In genomic region chrX:38275615-38276014, GRCh38 we compare ENCODE assay signal across 10 cellular contexts. TPM values are rescaled to one million over a fixed set of nuclear protein-coding genes. Genes with fewer than 3 reads are reported as not detected.
DNase-seq lines count a peak whose midpoint lies in the region; ATAC-seq, FAIRE-seq and TF ChIP-seq lines count a peak whose summit lies in the region.
"Had no signal": no experiment of that assay in that cellular context is flagged by ENCODE, and none has a peak within 500 bp of the region (broad histone marks: within the 10 kb centered on the region; RNA-seq: fewer than 3 reads in every experiment).

No MANE protein-coding gene starts in this region.

- POLR2A ChIA-PET in WTC11 (lab: Charles Lee), result no interaction called here

- H3K27me3 Mint-ChIP-seq in activated T-cell treated with anti-CD3 and anti-CD28 coated beads, Interleukin-2, amount 50 U/mL, for 72 hours (ENCODE audit: low read depth), result no peaks in the 10 kb centered on the region
- peaks cover 10% of the 10 kb centered on the region for H3K27me3 Mint-ChIP-seq in WTC11 (ENCODE audit: low read depth)

- no peak for DNase-seq in activated T-cell treated with anti-CD3 and anti-CD28 coated beads, Interleukin-2, amount 50 U/mL, for 72 hours
- DNase-seq in activated T-cell treated with anti-CD3 and anti-CD28 coated beads, Interleukin-2, amount 50 U/mL, for 48 hours, result no peak
- DNase-seq in NCI-H460 (ENCODE audit: extremely low read depth, low read depth), result peak; percentile 92
- DNase-seq in epithelial cell of proximal tubule (ENCODE audit: low read depth), result peak; percentile 57
- DNase-seq in urothelium cell line (ENCODE audit: low spot score), result peak; percentile 16
- no peak for DNase-seq in WTC11 (ENCODE audit: low spot score)
- no peak for DNase-seq in OCI-M2 (lab: John Stamatoyannopoulos, UW; ENCODE audit: unreplicated experiment)
- DNase-seq: central memory CD4-positive, alpha-beta T cell; NCI-H1048 had no signal

- no peak overlapping the region for H3K4me3 ChIP-seq in epithelial cell of proximal tubule (ENCODE audit: low read depth, low read length)

- CTCF ChIA-PET in WTC11 (lab: Charles Lee), result no interaction called here

- peak overlapping the region; percentile 41 for H3K27ac Mint-ChIP-seq in activated T-cell treated with anti-CD3 and anti-CD28 coated beads, Interleukin-2, amount 50 U/mL, for 72 hours
- H3K27ac Mint-ChIP-seq in WTC11, result no peak overlapping the region

- H3K4me1 Mint-ChIP-seq in activated T-cell treated with anti-CD3 and anti-CD28 coated beads, Interleukin-2, amount 50 U/mL, for 72 hours (ENCODE audit: low read depth), result no peaks in the 10 kb centered on the region
- peaks cover 19% of the 10 kb centered on the region for H3K4me1 Mint-ChIP-seq in WTC11

- H3K9me3 Mint-ChIP-seq in activated T-cell treated with anti-CD3 and anti-CD28 coated beads, Interleukin-2, amount 50 U/mL, for 72 hours, result no peaks in the 10 kb centered on the region
- H3K9me3 Mint-ChIP-seq in WTC11, result no peaks in the 10 kb centered on the region

- no peak for TF ChIP-seq POLR2A in GM18505 (IDR thresholded peaks at IDR 0.05; ENCODE audit: borderline replicate concordance, extremely low read depth, insufficient read depth, insufficient read length)

- ATAC-seq in activated T-cell treated with anti-CD3 and anti-CD28 coated beads, Interleukin-2, amount 50 U/mL, for 72 hours (replicated peaks in 1 of 2), result no peak
- no peak for ATAC-seq in WTC11
- no peak for ATAC-seq in GM18505 (IDR thresholded peaks at IDR 0.05; ENCODE audit: unreplicated experiment)

- peaks cover 0 to 2% of the 10 kb centered on the region in 2 donors for H3K36me3 Mint-ChIP-seq in activated T-cell treated with anti-CD3 and anti-CD28 coated beads, Interleukin-2, amount 50 U/mL, for 72 hours (ENCODE audit: insufficient read depth in 2 of 2)
- no peaks in the 10 kb centered on the region for H3K36me3 Mint-ChIP-seq in WTC11

- FAIRE-seq in urothelium cell line (lab: Jason Lieb, UNC), result no peak

- TF ChIP-seq CTCF in epithelial cell of proximal tubule (conservative IDR thresholded peaks at IDR 0.05; ENCODE audit: low read depth, low read length) (no peak), WTC11 (IDR thresholded peaks at IDR 0.05) (no peak)

- H3K4me3 Mint-ChIP-seq in activated T-cell treated with anti-CD3 and anti-CD28 coated beads, Interleukin-2, amount 50 U/mL, for 72 hours, result no peak overlapping the region
- no peak overlapping the region for H3K4me3 Mint-ChIP-seq in WTC11

TF ChIP-seq in WTC11, 78 proteins besides CTCF, POLR2A, EP300 and RAD21:
- TF ChIP-seq CBFB (CRISPR knock-in tag; IDR thresholded peaks at IDR 0.05; ENCODE audit: low read depth) (no peak), IRF1 (CRISPR knock-in tag; IDR thresholded peaks at IDR 0.05) (no peak), TCF7 (CRISPR knock-in tag; IDR thresholded peaks at IDR 0.05; ENCODE audit: low read depth) (no peak), ZNF425 (CRISPR knock-in tag; conservative IDR thresholded peaks at IDR 0.05) (no peak), ZNF512 (CRISPR knock-in tag; IDR thresholded peaks at IDR 0.05; ENCODE audit: borderline replicate concordance) (no peak), ZNF317 (CRISPR knock-in tag; IDR thresholded peaks at IDR 0.05; ENCODE audit: borderline replicate concordance, low read depth) (no peak), FOXP1 (CRISPR knock-in tag; IDR thresholded peaks at IDR 0.05; ENCODE audit: borderline replicate concordance) (no peak), ZNF416 (CRISPR knock-in tag; IDR thresholded peaks at IDR 0.05) (no peak), NFYB (CRISPR knock-in tag; conservative IDR thresholded peaks at IDR 0.05; ENCODE audit: low read depth) (no peak), ELF4 (CRISPR knock-in tag; IDR thresholded peaks at IDR 0.05; ENCODE audit: low read depth) (no peak), RELA (CRISPR knock-in tag; IDR thresholded peaks at IDR 0.05; ENCODE audit: borderline replicate concordance) (no peak), MXD4 (CRISPR knock-in tag; IDR thresholded peaks at IDR 0.05; ENCODE audit: borderline replicate concordance) (no peak)

RNA-seq across cellular contexts. Expression of gene RPGR, which starts 51.7 kb away (rescaled TPM):
- total RNA-seq in activated T-cell treated with anti-CD3 and anti-CD28 coated beads, Interleukin-2, amount 50 U/mL, for 72 hours, result 1 to 10 TPM; 8.6 to 8.7 TPM
- total RNA-seq in NCI-H460 (2014; rRNA removed; shearing (Covaris generic)), result 40.2 and 46.2 TPM in 2 replicates
- 21.5 and 58.1 TPM in 2 replicates for polyA plus RNA-seq in NCI-H460 (2014; cell fraction: nucleus; rRNA removed)
- total RNA-seq in epithelial cell of proximal tubule (3.5 and 5.7 TPM in 2 replicates), WTC11 (2021) (8.5 to 11.1 TPM (median 10.7 TPM) in 3 replicates)

RNA-seq across cellular contexts. Expression of gene SRPX, which starts 54.9 kb away (rescaled TPM):
- total RNA-seq in activated T-cell treated with anti-CD3 and anti-CD28 coated beads, Interleukin-2, amount 50 U/mL, for 72 hours, result not detected
- 78.0 and 85.8 TPM in 2 replicates for total RNA-seq in NCI-H460 (2014; rRNA removed; shearing (Covaris generic))
- 97.2 and 115 TPM in 2 replicates for polyA plus RNA-seq in NCI-H460 (2014; cell fraction: nucleus; rRNA removed)
- total RNA-seq in epithelial cell of proximal tubule (32.0 and 37.0 TPM in 2 replicates), WTC11 (2021) (7.7 to 8.0 TPM (median 7.7 TPM) in 3 replicates)

Comparison
In these comparisons a context has a peak if more than half of its experiments do, and no peak if none do; other contexts are left out.
1. DNase-seq: peak in NCI-H460 (single experiment), epithelial cell of proximal tubule (single experiment) and urothelium cell line (single experiment); none in activated T-cell treated with anti-CD3 and anti-CD28 coated beads, Interleukin-2, amount 50 U/mL, for 72 hours (0 of 2), activated T-cell treated with anti-CD3 and anti-CD28 coated beads, Interleukin-2, amount 50 U/mL, for 48 hours (0 of 2), WTC11 (single experiment) and OCI-M2 (single experiment).